In genomic region chr13:110491869-110492268, GRCh38 we compare ENCODE assay signal across 22 cellular contexts.
DNase-seq lines count a peak whose midpoint lies in the region; ATAC-seq, FAIRE-seq and TF ChIP-seq lines count a peak whose summit lies in the region.
"Had no signal": no experiment of that assay in that cellular context is flagged by ENCODE, and none has a peak within 500 bp of the region (broad histone marks: within the 10 kb centered on the region; RNA-seq: fewer than 3 reads in every experiment).

No MANE protein-coding gene starts in this region.

- H3K4ac ChIP-seq in H1 (replicated peaks; ENCODE audit: insufficient read length, low read depth, low read length), result no peak overlapping the region

- no peak overlapping the region for H3K14ac ChIP-seq in H1 (ENCODE audit: insufficient read length)

- H2BK15ac ChIP-seq in H1 (ENCODE audit: low read length), result no peak overlapping the region

- no peak overlapping the region for H3K9ac ChIP-seq in H1 (replicated peaks in 1 of 4; ENCODE audit: extremely low read depth in 1 of 4, low read depth in 3 of 4, low read length in 3 of 4)
- H3K9ac ChIP-seq in PC-3 (ENCODE audit: low read length), result no peak overlapping the region

- TF ChIP-seq EP300 in H1 (IDR thresholded peaks at IDR 0.05; ENCODE audit: borderline replicate concordance in 1 of 2, low read depth in 2 of 2, low read length in 2 of 2), result no peak

- no peaks in the 10 kb centered on the region; the same call in 1 of the 2 replicates for H3K79me1 ChIP-seq in H1 (ENCODE audit: low read depth, low read length)

- H2BK20ac ChIP-seq in H1 (ENCODE audit: low read length), result no peak overlapping the region

- POLR2A ChIA-PET in H1 (lab: Charles Lee; ENCODE audit: partially characterized antibody) (no interaction called here), PC-3 (lab: Charles Lee; ENCODE audit: unreplicated experiment) (no interaction called here)

- no peak overlapping the region for H4K5ac ChIP-seq in H1 (ENCODE audit: insufficient read length, low read depth, low read length)

- H4K20me1 ChIP-seq in H1 (replicated peaks in 1 of 2; ENCODE audit: control insufficient read depth in 1 of 2, insufficient read depth in 2 of 2, low read length in 2 of 2) (no peaks in the 10 kb centered on the region), osteoblast (ENCODE audit: insufficient read depth, low read length) (no peaks in the 10 kb centered on the region), PC-3 (ENCODE audit: low read length) (no peaks in the 10 kb centered on the region)

- H3K56ac ChIP-seq in H1 (replicated peaks; ENCODE audit: insufficient read length, low read depth, low read length), result no peak overlapping the region

- H2AFZ ChIP-seq in H1 (ENCODE audit: low read length), result no peak overlapping the region
- H2AFZ ChIP-seq in osteoblast (ENCODE audit: low read length), result no peak overlapping the region
- no peak overlapping the region for H2AFZ ChIP-seq in PC-3 (ENCODE audit: low read length)

- ATAC-seq in upper lobe of right lung (peak; percentile 5), PC-3 (no peak)

- peaks cover 3 to 10% of the 10 kb centered on the region in 2 experiments; a peak in 2 of 4 replicates for H3K9me3 ChIP-seq in H1 (ENCODE audit: insufficient read depth in 2 of 2, low read depth in 1 of 2, low read length in 1 of 2)
- H3K9me3 ChIP-seq in osteoblast (ENCODE audit: low read depth, low read length), result no peaks in the 10 kb centered on the region
- no peaks in the 10 kb centered on the region for H3K9me3 ChIP-seq in upper lobe of right lung
- H3K9me3 ChIP-seq in PC-3 (ENCODE audit: low read length), result no peaks in the 10 kb centered on the region
- H3K9me3 ChIP-seq: BE2C had no signal

- FAIRE-seq in H1 (lab: Jason Lieb, UNC), result no peak
- FAIRE-seq: A204.1, G401.6, GM12891, HTR-8/SVneo had no signal

- TF ChIP-seq POLR2A in H1 (IDR thresholded peaks at IDR 0.05; ENCODE audit: control extremely low read depth in 1 of 2, low read depth in 2 of 2, low read length in 2 of 2) (no peak), lower leg skin (IDR thresholded peaks at IDR 0.05) (no peak)

- no peak overlapping the region for H2BK120ac ChIP-seq in H1 (replicated peaks; ENCODE audit: low read depth, low read length)

- peak overlapping the region; percentile 44; the same call in 1 of the 2 replicates for H2BK5ac ChIP-seq in H1 (ENCODE audit: low read depth, low read length)

- intact Hi-C loops in upper lobe of right lung (cut with DNase I) (no loop called here), lower leg skin (cut with DNase I; ENCODE audit: low total_unique reads) (no loop called here), PC-3 (cut with micrococcal nuclease) (no loop called here)

- H3K79me2 ChIP-seq in H1 (ENCODE audit: control insufficient read depth in 1 of 2, insufficient read depth in 2 of 2, low read length in 2 of 2), result no peaks in the 10 kb centered on the region
- no peaks in the 10 kb centered on the region for H3K79me2 ChIP-seq in osteoblast (ENCODE audit: insufficient read depth, low read length)
- no peaks in the 10 kb centered on the region for H3K79me2 ChIP-seq in PC-3 (ENCODE audit: low read length)

- H3K4me3 ChIP-seq in H1 (ENCODE audit: extremely low read depth in 1 of 4, insufficient read depth in 2 of 4, low read depth in 3 of 4, low read length in 4 of 4), result no peak overlapping the region
- H3K4me3 ChIP-seq in osteoblast (ENCODE audit: insufficient read depth, low read length), result no peak overlapping the region
- no peak overlapping the region for H3K4me3 ChIP-seq in upper lobe of right lung
- H3K4me3 ChIP-seq in lower leg skin (ENCODE audit: low read depth, poor library complexity, severe bottlenecking), result no peak overlapping the region
- no peak overlapping the region for H3K4me3 ChIP-seq in PC-3 (ENCODE audit: low read length)

- no peak overlapping the region for H2BK12ac ChIP-seq in H1 (ENCODE audit: low read depth, low read length)

- no peak overlapping the region for H2AK5ac ChIP-seq in H1 (ENCODE audit: low read depth, low read length)

- no peaks in the 10 kb centered on the region for H3F3A ChIP-seq in PC-3 (ENCODE audit: low read length, unreplicated experiment)

- CTCF ChIA-PET in H1 (lab: Charles Lee; ENCODE audit: partially characterized antibody) (interaction anchor here (0.8 to 1.5 kb wide), 2 partner anchors 19 to 36 kb away, joined by 3 to 4 read pairs; no protein-coding TSS in a partner anchor), PC-3 (lab: Charles Lee) (no interaction called here)

- H3K27me3 ChIP-seq in H1 (replicated peaks in 1 of 4; ENCODE audit: control insufficient read depth in 3 of 4, extremely low read depth in 1 of 4, insufficient read depth in 3 of 4, low read length in 3 of 4), result no peaks in the 10 kb centered on the region
- H3K27me3 ChIP-seq in osteoblast (ENCODE audit: insufficient read depth, low read length), result no peaks in the 10 kb centered on the region
- no peaks in the 10 kb centered on the region for H3K27me3 ChIP-seq in upper lobe of right lung
- no peaks in the 10 kb centered on the region for H3K27me3 ChIP-seq in PC-3 (ENCODE audit: low read length)
- H3K27me3 ChIP-seq: BE2C had no signal

- no peak overlapping the region for H3K23ac ChIP-seq in H1 (ENCODE audit: insufficient read length)

- H4K91ac ChIP-seq in H1 (replicated peaks; ENCODE audit: insufficient read length, low read length), result peak overlapping the region; percentile 17

- H3K36me3 ChIP-seq in H1 (ENCODE audit: control insufficient read depth in 2 of 4, insufficient read depth in 4 of 4, low read length in 3 of 4) (peaks cover 7 to 40% (median 17%) of the 10 kb centered on the region in 4 experiments; a peak in 7 of 8 replicates), osteoblast (ENCODE audit: insufficient read depth, low read length) (peaks cover 96% of the 10 kb centered on the region), upper lobe of right lung (peaks cover 61% of the 10 kb centered on the region), PC-3 (ENCODE audit: low read depth, low read length) (peaks cover 1% of the 10 kb centered on the region; the same call in 1 of the 2 replicates)
- H3K36me3 ChIP-seq: BE2C had no signal

- WGBS in H1 (ENCODE audit: extremely low coverage in 1 of 2, insufficient coverage in 1 of 2, insufficient read length in 1 of 2, insufficient replicate concordance in 2 of 2, low coverage in 1 of 2, low lambda C conversion rate in 2 of 2, missing lambda C conversion rate in 1 of 2), 2 experiments, result 93% methylated on average over 14 of the region's 14 CpGs; no CpG with 5 or more reads in 1 of the 2 experiments
- 86 to 93% methylated on average over 10 to 14 of the region's 14 CpGs for WGBS in lower leg skin, 2 donors

- H3K4me2 ChIP-seq in H1 (ENCODE audit: insufficient read depth in 1 of 2, low read depth in 2 of 2, low read length in 2 of 2) (no peak overlapping the region), osteoblast (ENCODE audit: insufficient read depth, low read length) (no peak overlapping the region), PC-3 (ENCODE audit: low read length) (no peak overlapping the region)

- no TSS peak for BruUV-seq in PC-3 (replicated peaks; lab: Mats Ljungman, UMichigan)

- no peaks in the 10 kb centered on the region for H3K23me2 ChIP-seq in H1 (ENCODE audit: low read depth, low read length)

- H3K27ac ChIP-seq in H1 (ENCODE audit: low read depth, low read length), result no peak overlapping the region
- H3K27ac ChIP-seq in osteoblast (ENCODE audit: low read depth, low read length), result no peak overlapping the region
- no peak overlapping the region for H3K27ac ChIP-seq in upper lobe of right lung
- H3K27ac ChIP-seq in PC-3 (ENCODE audit: low read length), result no peak overlapping the region

- DNase-seq in H1 (ENCODE audit: low read depth in 1 of 2, low spot score in 2 of 2), result no peak
- DNase-seq in osteoblast (ENCODE audit: insufficient read length, low spot score, missing footprints), result peak; percentile 62
- no peak for DNase-seq in upper lobe of right lung
- DNase-seq in EL, result no peak
- no peak for DNase-seq in lower leg skin (ENCODE audit: low spot score in 2 of 2)
- DNase-seq in PC-3, result no peak
- DNase-seq: ACHN; BE2C; C1 segment of cervical spinal cord; CD4-positive, CD25-positive, alpha-beta regulatory T cell; CD8-positive, alpha-beta memory T cell; COR-L47; DMS 273 treated with DMSO at 0.1 percent for 48 hours; DMS53; DND-41; GOT3; H9; IMR-90 had no signal

- H3K4me1 ChIP-seq in H1 (replicated peaks in 1 of 4; ENCODE audit: control insufficient read depth in 3 of 4, insufficient read depth in 4 of 4, low read length in 3 of 4) (peaks cover 4 to 10% (median 8%) of the 10 kb centered on the region in 4 experiments; a peak in 6 of 7 replicates), osteoblast (ENCODE audit: insufficient read depth, low read length) (no peaks in the 10 kb centered on the region), upper lobe of right lung (no peaks in the 10 kb centered on the region), PC-3 (ENCODE audit: insufficient read depth, low read length) (no peaks in the 10 kb centered on the region)
- H3K4me1 ChIP-seq: BE2C had no signal

- TF ChIP-seq RAD21 in H1 (IDR thresholded peaks at IDR 0.05 in 1 of 2, conservative IDR thresholded peaks at IDR 0.05 in 1 of 2; ENCODE audit: low read depth in 2 of 2, low read length in 2 of 2), result no peak

- TF ChIP-seq CTCF in H1 (IDR thresholded peaks at IDR 0.05; ENCODE audit: control extremely low read depth in 1 of 3, insufficient read depth in 1 of 3, low read depth in 1 of 3, low read length in 3 of 3), result no peak
- no peak for TF ChIP-seq CTCF in osteoblast (IDR thresholded peaks at IDR 0.05; ENCODE audit: extremely low read depth, low read depth, low read length)
- TF ChIP-seq CTCF in upper lobe of right lung (IDR thresholded peaks at IDR 0.05), result no peak
- TF ChIP-seq CTCF in lower leg skin (IDR thresholded peaks at IDR 0.05), result no peak
- no peak for TF ChIP-seq CTCF in PC-3 (conservative IDR thresholded peaks at IDR 0.05; ENCODE audit: low read depth, low read length)

- no peak overlapping the region for H4K8ac ChIP-seq in H1 (ENCODE audit: extremely low read depth, insufficient read depth, low read length)

- H3K18ac ChIP-seq in H1 (ENCODE audit: extremely low read depth, low read length), result no peak overlapping the region

- H3K9me2 ChIP-seq in PC-3 (replicated peaks; ENCODE audit: low read length), result no peaks in the 10 kb centered on the region

TF ChIP-seq in H1, 55 proteins besides CTCF, POLR2A, EP300 and RAD21 (continues in another document):
- no peak for TF ChIP-seq SIN3A (conservative IDR thresholded peaks at IDR 0.05 in 1 of 2, IDR thresholded peaks at IDR 0.05 in 1 of 2; ENCODE audit: low read depth in 1 of 2, low read length in 2 of 2)
- no peak for TF ChIP-seq ASH2L (IDR thresholded peaks at IDR 0.05; ENCODE audit: low read length)
- no peak for TF ChIP-seq RXRA (IDR thresholded peaks at IDR 0.05; ENCODE audit: insufficient read depth, low read depth, low read length)
- no peak for TF ChIP-seq CHD1 (IDR thresholded peaks at IDR 0.05; ENCODE audit: low read depth, low read length)
- no peak for TF ChIP-seq ATF3 (IDR thresholded peaks at IDR 0.05; ENCODE audit: insufficient read depth, low read depth, low read length)
- no peak for TF ChIP-seq SP4 (IDR thresholded peaks at IDR 0.05; ENCODE audit: low read length)
- no peak for TF ChIP-seq SRF (IDR thresholded peaks at IDR 0.05; ENCODE audit: low read depth, low read length)
